ENCODE assay signal across 30 cellular contexts in genomic region chr4:55077577-55077976, GRCh38. TPM values are rescaled to one million over a fixed set of nuclear protein-coding genes. Genes with fewer than 3 reads are reported as not detected.
"Had no signal": no experiment of that assay in that cellular context is flagged by ENCODE, and none has a peak within 500 bp of the region (broad histone marks: within the 10 kb centered on the region; RNA-seq: fewer than 3 reads in every experiment).

No MANE protein-coding gene starts in this region.

- H3K36me3 ChIP-seq: ascending aorta, breast epithelium, colonic mucosa, gastrocnemius medialis had no signal

- DNase-seq: activated CD4-positive, alpha-beta memory T cell treated with anti-CD3 and anti-CD28 coated beads for 36 hours; activated CD4-positive, alpha-beta T cell treated with anti-CD3 and anti-CD28 coated beads for 36 hours; activated CD4-positive, alpha-beta T cell treated with anti-CD3 and anti-CD28 coated beads, Interleukin-2, amount 10 ng/mL, durations not matched to agents 24 days and 14 days; activated CD4-positive, CD25-positive, alpha-beta regulatory T cell; activated CD4-positive, CD25-positive, alpha-beta regulatory T cell treated with anti-CD3 and anti-CD28 coated beads, Interleukin-2, amount 50 U/mL, for 72 hours; activated CD8-positive, alpha-beta memory T cell treated with anti-CD3 and anti-CD28 coated beads, Interleukin-2, amount 10 ng/mL, durations not matched to agents 7 days and 5 days; activated CD8-positive, alpha-beta memory T cell treated with anti-CD3 and anti-CD28 coated beads, Interleukin-2, amount 50 U/mL, for 4 hours; activated CD8-positive, alpha-beta T cell treated with anti-CD3 and anti-CD28 coated beads, Interleukin-2, amount 10 ng/mL, durations not matched to agents 7 days and 5 days; activated effector memory CD4-positive, alpha-beta T cell treated with anti-CD3 and anti-CD28 coated beads, Interleukin-2, amount 50 U/mL, for 16 hours; activated naive CD4-positive, alpha-beta T cell; activated naive CD4-positive, alpha-beta T cell treated with anti-CD3 and anti-CD28 coated beads, Interleukin-2, amount 10 ng/mL, durations not matched to agents 7 days and 5 days; activated naive CD8-positive, alpha-beta T cell treated with anti-CD3 and anti-CD28 coated beads, Interleukin-2, amount 10 ng/mL, durations not matched to agents 7 days and 5 days; activated T-cell treated with anti-CD3 and anti-CD28 coated beads, Interleukin-2, amount 50 U/mL, for 1 hour; activated T-cell treated with anti-CD3 and anti-CD28 coated beads, Interleukin-2, amount 50 U/mL, for 48 hours; central memory CD4-positive, alpha-beta T cell; cerebellar nuclear complex; colonic mucosa; effector CD8-positive, alpha-beta T cell; foreskin keratinocyte; gastrocnemius medialis; T-helper 2 cell had no signal

- H3K4me1 ChIP-seq: ascending aorta, breast epithelium, colonic mucosa, foreskin keratinocyte, gastrocnemius medialis had no signal

- H3K4me3 ChIP-seq: ascending aorta, breast epithelium, cardiac muscle cell, colonic mucosa, gastrocnemius medialis had no signal

- H3K9me3 ChIP-seq: ascending aorta, breast epithelium, colonic mucosa, gastrocnemius medialis had no signal

- ATAC-seq: activated CD4-positive, alpha-beta T cell treated with anti-CD3 and anti-CD28 coated beads for 36 hours; activated CD8-positive, alpha-beta memory T cell treated with anti-CD3 and anti-CD28 coated beads, Interleukin-2, amount 10 ng/mL, durations not matched to agents 7 days and 5 days; activated CD8-positive, alpha-beta T cell treated with anti-CD3 and anti-CD28 coated beads, Interleukin-2, amount 10 ng/mL, durations not matched to agents 7 days and 5 days; activated naive CD4-positive, alpha-beta T cell treated with anti-CD3 and anti-CD28 coated beads, Interleukin-2, amount 50 U/mL, for 72 hours; foreskin keratinocyte; gastrocnemius medialis had no signal

- H3K27ac ChIP-seq: ascending aorta, breast epithelium, cardiac muscle cell, colonic mucosa, epithelial cell of prostate, foreskin keratinocyte had no signal

- H3K27me3 ChIP-seq: ascending aorta, breast epithelium, cardiac muscle cell, colonic mucosa, gastrocnemius medialis had no signal

RNA-seq across cellular contexts. Expression of gene KDR, which starts 47.8 kb away (rescaled TPM):
- total RNA-seq: activated CD4-positive, alpha-beta memory T cell treated with anti-CD3 and anti-CD28 coated beads for 36 hours; activated CD4-positive, alpha-beta T cell treated with anti-CD3 and anti-CD28 coated beads for 36 hours; activated CD4-positive, alpha-beta T cell treated with anti-CD3 and anti-CD28 coated beads, Interleukin-2, amount 10 ng/mL, durations not matched to agents 24 days and 14 days; activated CD8-positive, alpha-beta memory T cell treated with anti-CD3 and anti-CD28 coated beads for 36 hours; activated CD8-positive, alpha-beta memory T cell treated with anti-CD3 and anti-CD28 coated beads, Interleukin-2, amount 10 ng/mL, durations not matched to agents 7 days and 5 days; activated CD8-positive, alpha-beta T cell treated with anti-CD3 and anti-CD28 coated beads, Interleukin-2, amount 10 ng/mL, durations not matched to agents 7 days and 5 days; activated naive CD4-positive, alpha-beta T cell treated with anti-CD3 and anti-CD28 coated beads, Interleukin-2, amount 50 U/mL, for 72 hours; activated naive CD8-positive, alpha-beta T cell treated with anti-CD3 and anti-CD28 coated beads, Interleukin-2, amount 10 ng/mL, durations not matched to agents 7 days and 5 days; activated T-helper 1 cell treated with anti-CD3 and anti-CD28 coated beads, Interleukin-12 subunit alpha, Interleukin-12 subunit beta, Interleukin-2, Interleukin-4 antibody, amounts not matched to agents 30 ng/mL and 10 ng/mL and 1 ng/mL, durations not matched to agents 14 hours and 24 hours and 36 hours; activated T-helper 2 cell treated with anti-CD3 and anti-CD28 coated beads, Interferon-gamma antibody, Interleukin-2, Interleukin-4, amounts not matched to agents 10 μg/mL and 5 μg/mL and 100 μg/mL, durations not matched to agents 14 hours and 24 hours and 36 hours; foreskin keratinocyte; T-helper 1 cell treated with Interleukin-12 subunit alpha and Interleukin-12 subunit beta and Interleukin-4 antibody, amounts not matched to agents 30 ng/mL and 1 ng/mL, for 36 hours had no signal
- polyA plus RNA-seq: foreskin keratinocyte had no signal
